Comparison of ENCODE assay signal across 11 cellular contexts in the genomic region with DNA sequence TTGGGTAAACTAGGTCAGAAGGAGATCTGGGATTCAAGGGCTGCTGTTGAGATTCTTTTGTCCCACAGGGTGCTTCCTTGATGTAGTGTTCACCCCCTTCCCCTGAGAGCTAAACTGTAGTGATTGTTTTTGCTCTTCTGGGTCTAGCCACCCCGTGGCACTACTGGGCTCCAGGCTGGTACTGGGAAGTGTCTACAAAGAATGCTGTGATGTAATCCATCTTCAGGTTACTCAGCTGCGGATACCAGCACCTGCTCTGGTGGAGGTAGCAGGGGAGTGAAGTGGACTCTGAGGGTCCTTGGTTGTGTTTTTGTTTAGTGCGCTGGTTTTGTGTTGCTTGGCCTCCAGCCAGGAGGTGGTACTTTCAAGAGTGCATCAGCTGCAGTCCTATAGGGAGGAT.
A peak's percentile ranks its signal among the peaks of the same experiment; 100 is the strongest.
DNase-seq lines count a peak whose midpoint lies in the region; ATAC-seq, FAIRE-seq and TF ChIP-seq lines count a peak whose summit lies in the region.
"Had no signal": no experiment of that assay in that cellular context is flagged by ENCODE, and none has a peak within 500 bp of the region (broad histone marks: within the 10 kb centered on the region; RNA-seq: fewer than 3 reads in every experiment).

No MANE protein-coding gene starts in this region.

- no peak for TF ChIP-seq POLR2A in prostate gland (IDR thresholded peaks at IDR 0.05)
- TF ChIP-seq POLR2A in HepG2 (IDR thresholded peaks at IDR 0.05; ENCODE audit: insufficient read depth in 1 of 2, low read depth in 2 of 2, low read length in 2 of 2), result no peak

- no peak overlapping the region for H3K27ac Mint-ChIP-seq in stimulated activated effector memory CD8-positive, alpha-beta T cell treated with anti-CD3 and anti-CD28 coated beads, Interleukin-12 subunit alpha, Interleukin-12 subunit beta, amount 100 ng/mL, for 72 hours
- H3K27ac Mint-ChIP-seq: effector memory CD8-positive, alpha-beta T cell had no signal

- POLR2A ChIA-PET in HepG2 (lab: Yijun Ruan, JAX), result no interaction called here

- no peaks in the 10 kb centered on the region for H3K36me3 ChIP-seq in KOPT-K1 (ENCODE audit: insufficient read depth, low read length)
- no peaks in the 10 kb centered on the region for H3K36me3 ChIP-seq in bronchial epithelial cell (ENCODE audit: control insufficient read depth, insufficient read depth, low read length)
- H3K36me3 ChIP-seq in prostate gland, result no peaks in the 10 kb centered on the region
- H3K36me3 ChIP-seq in HepG2 (replicated peaks in 1 of 2; ENCODE audit: control insufficient read depth in 1 of 2, insufficient read depth in 2 of 2, low read length in 2 of 2), result no peaks in the 10 kb centered on the region

- no peaks in the 10 kb centered on the region for H3K36me3 Mint-ChIP-seq in stimulated activated effector memory CD8-positive, alpha-beta T cell treated with anti-CD3 and anti-CD28 coated beads, Interleukin-12 subunit alpha, Interleukin-12 subunit beta, amount 100 ng/mL, for 72 hours

- no peak overlapping the region for H3K4me2 ChIP-seq in HepG2 (ENCODE audit: low read depth, low read length)

- H3K27me3 ChIP-seq in bronchial epithelial cell (ENCODE audit: control insufficient read depth, insufficient read depth, low read length), result no peaks in the 10 kb centered on the region
- no peaks in the 10 kb centered on the region for H3K27me3 ChIP-seq in prostate gland (replicated peaks; ENCODE audit: insufficient read depth)
- H3K27me3 ChIP-seq in HepG2 (ENCODE audit: control insufficient read depth in 1 of 2, insufficient read depth in 2 of 2, low read length in 2 of 2), result no peaks in the 10 kb centered on the region

- TF ChIP-seq CTCF in bronchial epithelial cell (IDR thresholded peaks at IDR 0.05; ENCODE audit: insufficient read depth, low read length, severe bottlenecking), result no peak
- no peak for TF ChIP-seq CTCF in prostate gland (IDR thresholded peaks at IDR 0.05)
- no peak for TF ChIP-seq CTCF in HepG2 (CRISPR knock-in tag; IDR thresholded peaks at IDR 0.05)

- in situ Hi-C loops in HepG2 (cut with HindIII; ENCODE audit: extremely low pct_ligation_motif_present, low pct_unique_long_range_greater_than_20kb), result no loop called here

- H3K4me1 ChIP-seq in prostate gland (replicated peaks) (no peaks in the 10 kb centered on the region), HepG2 (ENCODE audit: insufficient read depth, low read length) (peaks cover 31% of the 10 kb centered on the region)

- FAIRE-seq in bronchial epithelial cell (lab: Jason Lieb, UNC) (no peak), HepG2 (lab: Jason Lieb, UNC) (no peak)

- BruUV-seq in HepG2 (replicated peaks; lab: Mats Ljungman, UMichigan), result no TSS peak

- DNase-seq in A172 (ENCODE audit: low spot score) (peak; percentile 35), bronchial epithelial cell (ENCODE audit: low read depth) (peak; percentile 54), amniotic stem cell (lab: John Stamatoyannopoulos, UW) (no peak), prostate gland (ENCODE audit: low spot score) (no peak), HepG2 (ENCODE audit: low spot score) (no peak)
- no peak for DNase-seq in stimulated activated effector memory CD8-positive, alpha-beta T cell treated with anti-CD3 and anti-CD28 coated beads, Interleukin-12 subunit alpha, Interleukin-12 subunit beta, amount 100 ng/mL, for 72 hours (ENCODE audit: low spot score in 2 of 2)
- DNase-seq: effector memory CD8-positive, alpha-beta T cell; NCI-H1048; retina had no signal

- no peak overlapping the region for H3K9ac ChIP-seq in HepG2 (ENCODE audit: insufficient read depth, low read depth, low read length)

- no peaks in the 10 kb centered on the region for H3K4me1 Mint-ChIP-seq in stimulated activated effector memory CD8-positive, alpha-beta T cell treated with anti-CD3 and anti-CD28 coated beads, Interleukin-12 subunit alpha, Interleukin-12 subunit beta, amount 100 ng/mL, for 72 hours

- peak; percentile 4 for ATAC-seq in GM18909 (IDR thresholded peaks at IDR 0.05; ENCODE audit: poor library complexity, unreplicated experiment)
- ATAC-seq in stimulated activated effector memory CD8-positive, alpha-beta T cell treated with anti-CD3 and anti-CD28 coated beads, Interleukin-12 subunit alpha, Interleukin-12 subunit beta, amount 100 ng/mL, for 72 hours, result no peak
- no peak for ATAC-seq in HepG2
- ATAC-seq: effector memory CD8-positive, alpha-beta T cell had no signal

- H3K79me2 ChIP-seq in HepG2 (ENCODE audit: insufficient read depth, low read length), result no peaks in the 10 kb centered on the region

- TF ChIP-seq RAD21 in HepG2 (CRISPR knock-in tag; IDR thresholded peaks at IDR 0.05), result no peak

- H3K4me3 ChIP-seq in bronchial epithelial cell (ENCODE audit: low read depth, low read length) (no peak overlapping the region), prostate gland (no peak overlapping the region), HepG2 (replicated peaks in 1 of 3; ENCODE audit: insufficient read depth in 1 of 3, low read depth in 2 of 3, low read length in 3 of 3) (no peak overlapping the region)

- H4K20me1 ChIP-seq in HepG2 (ENCODE audit: insufficient read depth, low read length), result no peaks in the 10 kb centered on the region

- intact Hi-C loops in prostate gland (cut with DNase I) (no loop called here), HepG2 (cut with micrococcal nuclease; ENCODE audit: unreplicated experiment) (loop anchor here (10.0 kb wide), 1 partner anchor 145 kb away; no protein-coding TSS in a partner anchor)

- TF ChIP-seq EP300 in HepG2 (IDR thresholded peaks at IDR 0.05; ENCODE audit: low read depth in 2 of 2, low read length in 2 of 2) (no peak), HepG2 (CRISPR knock-in tag; IDR thresholded peaks at IDR 0.05; ENCODE audit: borderline replicate concordance) (no peak)

- CTCF ChIA-PET in HepG2 (lab: Yijun Ruan, JAX; ENCODE audit: low intra/inter-chr PET ratio, low total read pairs), result no interaction called here

- H3K27ac ChIP-seq in KOPT-K1 (ENCODE audit: low read depth, low read length, poor library complexity, severe bottlenecking), result peak overlapping the region; percentile 79
- no peak overlapping the region for H3K27ac ChIP-seq in prostate gland
- no peak overlapping the region for H3K27ac ChIP-seq in HepG2 (ENCODE audit: extremely low read length, insufficient read depth, low read length)

- no peak overlapping the region for H3K4me3 Mint-ChIP-seq in stimulated activated effector memory CD8-positive, alpha-beta T cell treated with anti-CD3 and anti-CD28 coated beads, Interleukin-12 subunit alpha, Interleukin-12 subunit beta, amount 100 ng/mL, for 72 hours
- H3K4me3 Mint-ChIP-seq: effector memory CD8-positive, alpha-beta T cell had no signal

- H3K9me3 Mint-ChIP-seq in stimulated activated effector memory CD8-positive, alpha-beta T cell treated with anti-CD3 and anti-CD28 coated beads, Interleukin-12 subunit alpha, Interleukin-12 subunit beta, amount 100 ng/mL, for 72 hours, result no peaks in the 10 kb centered on the region
- H3K9me3 Mint-ChIP-seq: effector memory CD8-positive, alpha-beta T cell had no signal

- H3K9me3 ChIP-seq in KOPT-K1 (ENCODE audit: insufficient read depth, low read length, poor library complexity, severe bottlenecking) (no peaks in the 10 kb centered on the region), prostate gland (no peaks in the 10 kb centered on the region), HepG2 (ENCODE audit: low read length) (no peaks in the 10 kb centered on the region)

- H2AFZ ChIP-seq in HepG2 (ENCODE audit: low read length), result no peak overlapping the region

- 79% methylated on average over 3 of the region's 3 CpGs for WGBS in prostate gland
- 90% methylated on average over 2 of the region's 3 CpGs for WGBS in HepG2 (ENCODE audit: low lambda C conversion rate)

TF ChIP-seq in HepG2, 621 proteins besides CTCF, POLR2A, EP300 and RAD21 (continues in another document):
- TF ChIP-seq XRCC5 (optimal IDR thresholded peaks at IDR 0.05; ENCODE audit: low read length) (no peak), ZNF446 (CRISPR knock-in tag; IDR thresholded peaks at IDR 0.05) (no peak), FOXO1 (CRISPR knock-in tag; IDR thresholded peaks at IDR 0.05) (no peak), FIP1L1 (IDR thresholded peaks at IDR 0.05; ENCODE audit: borderline replicate concordance, insufficient read depth, low read depth, low read length) (no peak), ZNF564 (CRISPR knock-in tag; IDR thresholded peaks at IDR 0.05) (no peak), SP2 (CRISPR knock-in tag; IDR thresholded peaks at IDR 0.05) (no peak), NFE2 (CRISPR knock-in tag; IDR thresholded peaks at IDR 0.05) (no peak), TP53 (CRISPR knock-in tag; conservative IDR thresholded peaks at IDR 0.05) (no peak)

Comparison
In these comparisons a context has a peak if more than half of its experiments do, and no peak if none do; other contexts are left out.
1. DNase-seq: peak in A172 (single experiment) and bronchial epithelial cell (single experiment); none in amniotic stem cell (single experiment), prostate gland (single experiment), stimulated activated effector memory CD8-positive, alpha-beta T cell treated with anti-CD3 and anti-CD28 coated beads, Interleukin-12 subunit alpha, Interleukin-12 subunit beta, amount 100 ng/mL, for 72 hours (0 of 2) and HepG2 (single experiment).